In the genomic region with DNA sequence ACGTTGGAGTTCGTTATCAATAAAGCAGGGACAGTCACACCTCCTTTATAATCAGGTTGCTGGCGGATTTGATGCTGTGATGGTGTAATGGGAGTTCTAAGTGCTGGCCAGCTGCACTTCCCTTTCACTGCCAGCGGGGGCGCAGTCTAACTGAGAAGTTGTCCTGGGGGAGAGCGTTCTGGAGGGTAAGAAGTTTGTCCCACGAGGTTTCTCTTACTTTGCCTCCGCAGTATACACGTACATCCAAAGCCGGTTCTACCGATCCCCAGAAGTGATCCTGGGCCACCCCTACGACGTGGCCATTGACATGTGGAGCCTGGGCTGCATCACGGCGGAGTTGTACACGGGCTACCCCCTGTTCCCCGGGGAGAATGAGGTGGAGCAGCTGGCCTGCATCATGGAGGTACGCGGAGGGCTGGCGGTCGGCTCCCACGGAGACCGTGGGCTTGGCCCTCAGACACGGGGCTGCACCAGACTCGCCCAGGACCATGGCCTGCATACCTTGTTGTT, we compare ENCODE assay signal across 1 cellular context.
TF ChIP-seq lines count a peak whose summit lies in the region.

No MANE protein-coding gene starts in this region.

TF ChIP-seq in HEK293, 187 proteins besides CTCF, POLR2A, EP300 and RAD21 (continued from another document):
- TF ChIP-seq ZFP69B (tag by site-specific recombination; IDR thresholded peaks at IDR 0.05), result no peak
- peak; percentile 24; the same call in 1 of the 2 replicates for TF ChIP-seq ZIC2 (tag by site-specific recombination; IDR thresholded peaks at IDR 0.05)
- TF ChIP-seq, protein P1, sequence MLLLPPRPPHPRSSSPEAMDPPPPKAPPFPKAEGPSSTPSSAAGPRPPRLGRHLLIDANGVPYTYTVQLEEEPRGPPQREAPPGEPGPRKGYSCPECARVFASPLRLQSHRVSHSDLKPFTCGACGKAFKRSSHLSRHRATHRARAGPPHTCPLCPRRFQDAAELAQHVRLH (tag by site-specific recombination; IDR thresholded peaks at IDR 0.05), result no peak; the same call in 1 of the 2 replicates
- no peak for TF ChIP-seq ZNF121 (tag by site-specific recombination; IDR thresholded peaks at IDR 0.05)
- TF ChIP-seq, protein P2, sequence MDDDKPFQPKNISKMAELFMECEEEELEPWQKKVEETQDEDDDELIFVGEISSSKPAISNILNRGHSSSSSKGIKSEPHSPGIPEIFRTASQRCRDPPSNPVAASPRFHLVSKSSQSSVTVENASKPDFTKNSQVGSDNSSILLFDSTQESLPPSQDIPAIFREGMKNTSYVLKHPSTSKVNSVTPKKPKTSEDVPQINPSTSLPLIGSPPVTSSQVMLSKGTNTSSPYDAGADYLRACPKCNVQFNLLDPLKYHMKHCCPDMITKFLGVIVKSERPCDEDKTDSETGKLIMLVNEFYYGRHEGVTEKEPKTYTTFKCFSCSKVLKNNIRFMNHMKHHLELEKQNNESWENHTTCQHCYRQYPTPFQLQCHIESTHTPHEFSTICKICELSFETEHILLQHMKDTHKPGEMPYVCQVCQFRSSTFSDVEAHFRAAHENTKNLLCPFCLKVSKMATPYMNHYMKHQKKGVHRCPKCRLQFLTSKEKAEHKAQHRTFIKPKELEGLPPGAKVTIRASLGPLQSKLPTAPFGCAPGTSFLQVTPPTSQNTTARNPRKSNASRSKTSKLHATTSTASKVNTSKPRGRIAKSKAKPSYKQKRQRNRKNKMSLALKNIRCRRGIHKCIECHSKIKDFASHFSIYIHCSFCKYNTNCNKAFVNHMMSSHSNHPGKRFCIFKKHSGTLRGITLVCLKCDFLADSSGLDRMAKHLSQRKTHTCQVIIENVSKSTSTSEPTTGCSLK (tag by site-specific recombination; IDR thresholded peaks at IDR 0.05), result no peak
- TF ChIP-seq, protein P3, sequence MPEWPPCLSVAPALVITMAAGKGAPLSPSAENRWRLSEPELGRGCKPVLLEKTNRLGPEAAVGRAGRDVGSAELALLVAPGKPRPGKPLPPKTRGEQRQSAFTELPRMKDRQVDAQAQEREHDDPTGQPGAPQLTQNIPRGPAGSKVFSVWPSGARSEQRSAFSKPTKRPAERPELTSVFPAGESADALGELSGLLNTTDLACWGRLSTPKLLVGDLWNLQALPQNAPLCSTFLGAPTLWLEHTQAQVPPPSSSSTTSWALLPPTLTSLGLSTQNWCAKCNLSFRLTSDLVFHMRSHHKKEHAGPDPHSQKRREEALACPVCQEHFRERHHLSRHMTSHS (tag by site-specific recombination; IDR thresholded peaks at IDR 0.05), result no peak
- peak; percentile 33; the same call in 1 of the 2 replicates for TF ChIP-seq ZNF843 (tag by site-specific recombination; IDR thresholded peaks at IDR 0.05)
- TF ChIP-seq ZNF174 (tag by site-specific recombination; IDR thresholded peaks at IDR 0.05), result no peak
- TF ChIP-seq TRIM28 (IDR thresholded peaks at IDR 0.05; ENCODE audit: borderline replicate concordance, low read length), result peak; percentile 91; the same call in 1 of the 2 replicates
